Comparison of ENCODE assay signal across 19 cellular contexts in genomic region chr18:31878358-31878757, GRCh38.
DNase-seq lines count a peak whose midpoint lies in the region; ATAC-seq and TF ChIP-seq lines count a peak whose summit lies in the region.
"Had no signal": no experiment of that assay in that cellular context is flagged by ENCODE, and none has a peak within 500 bp of the region (broad histone marks: within the 10 kb centered on the region; RNA-seq: fewer than 3 reads in every experiment).

No MANE protein-coding gene starts in this region.

- no peak overlapping the region for H3K27ac ChIP-seq in breast epithelium
- H3K27ac ChIP-seq: GM23248 had no signal

- no peak for TF ChIP-seq POLR2A in breast epithelium (IDR thresholded peaks at IDR 0.05)

- peaks cover 30 to 36% of the 10 kb centered on the region in 2 donors for H3K36me3 Mint-ChIP-seq in activated T-cell treated with anti-CD3 and anti-CD28 coated beads, Interleukin-2, amount 50 U/mL, for 72 hours (ENCODE audit: insufficient read depth in 2 of 2)
- H3K36me3 Mint-ChIP-seq in activated T-cell treated with anti-CD3 and anti-CD28 coated beads, Interleukin-2, amount 50 U/mL, for 4 hours (ENCODE audit: insufficient read depth): peaks cover 66% of the 10 kb centered on the region
- peaks cover 59% of the 10 kb centered on the region for H3K36me3 Mint-ChIP-seq in WTC11
- peaks cover 45% of the 10 kb centered on the region for H3K36me3 Mint-ChIP-seq in endothelial cell (ENCODE audit: low read depth, unreplicated experiment)

- POLR2A ChIA-PET in WTC11 (lab: Charles Lee): interaction anchor here (0.6 kb wide), 1 partner anchor 73 kb away, joined by 3 read pairs; no protein-coding TSS in a partner anchor

- no peak overlapping the region for H3K4me3 ChIP-seq in breast epithelium
- H3K4me3 ChIP-seq: GM23248 had no signal

- no peaks in the 10 kb centered on the region for H3K4me1 Mint-ChIP-seq in activated T-cell treated with anti-CD3 and anti-CD28 coated beads, Interleukin-2, amount 50 U/mL, for 72 hours (ENCODE audit: low read depth)
- peaks cover 16% of the 10 kb centered on the region for H3K4me1 Mint-ChIP-seq in activated T-cell treated with anti-CD3 and anti-CD28 coated beads, Interleukin-2, amount 50 U/mL, for 4 hours (ENCODE audit: low read depth)
- no peaks in the 10 kb centered on the region for H3K4me1 Mint-ChIP-seq in WTC11
- peaks cover 3% of the 10 kb centered on the region for H3K4me1 Mint-ChIP-seq in endothelial cell (ENCODE audit: unreplicated experiment)
- H3K4me1 Mint-ChIP-seq: H9 had no signal

- intact Hi-C loops in breast epithelium (cut with DNase I; ENCODE audit: low total_unique reads): no loop called here

- no peak overlapping the region for H3K4me3 Mint-ChIP-seq in activated T-cell treated with anti-CD3 and anti-CD28 coated beads, Interleukin-2, amount 50 U/mL, for 72 hours
- H3K4me3 Mint-ChIP-seq in activated T-cell treated with anti-CD3 and anti-CD28 coated beads, Interleukin-2, amount 50 U/mL, for 4 hours: no peak overlapping the region
- H3K4me3 Mint-ChIP-seq in WTC11 (no peak overlapping the region), endothelial cell (ENCODE audit: unreplicated experiment) (no peak overlapping the region)
- H3K4me3 Mint-ChIP-seq: CD14-positive monocyte; CD8-positive, alpha-beta T cell; H9 had no signal

- DNase-seq in activated T-cell treated with anti-CD3 and anti-CD28 coated beads, Interleukin-2, amount 50 U/mL, for 72 hours: no peak
- no peak for DNase-seq in activated T-cell treated with anti-CD3 and anti-CD28 coated beads, Interleukin-2, amount 50 U/mL, for 4 hours
- DNase-seq in WTC11 (ENCODE audit: low spot score) (no peak), endothelial cell (ENCODE audit: low spot score) (no peak), D341Med (ENCODE audit: low spot score) (no peak), Ammon's horn (ENCODE audit: low spot score) (no peak), breast epithelium (ENCODE audit: low spot score in 2 of 2) (no peak)
- no peak for DNase-seq in activated CD4-positive, alpha-beta T cell treated with anti-CD3 and anti-CD28 coated beads, Interleukin-2, amount 50 U/mL, for 4 hours
- DNase-seq: 8988T; ACHN; BE2C; CD8-positive, alpha-beta T cell; COR-L47; DMS53; GF-D8; GM23248; H9; IMR-90 had no signal

- H3K9me3 ChIP-seq in breast epithelium: peaks cover 0 to 17% of the 10 kb centered on the region in 2 donors
- H3K9me3 ChIP-seq: BE2C had no signal

- peaks cover 3 to 6% of the 10 kb centered on the region in 2 donors for H3K9me3 Mint-ChIP-seq in activated T-cell treated with anti-CD3 and anti-CD28 coated beads, Interleukin-2, amount 50 U/mL, for 72 hours
- H3K9me3 Mint-ChIP-seq in activated T-cell treated with anti-CD3 and anti-CD28 coated beads, Interleukin-2, amount 50 U/mL, for 4 hours: peaks cover 15% of the 10 kb centered on the region
- peaks cover 4% of the 10 kb centered on the region for H3K9me3 Mint-ChIP-seq in WTC11
- no peaks in the 10 kb centered on the region for H3K9me3 Mint-ChIP-seq in endothelial cell (ENCODE audit: unreplicated experiment)

- no peaks in the 10 kb centered on the region for H3K4me1 ChIP-seq in breast epithelium
- H3K4me1 ChIP-seq: BE2C had no signal

- H3K36me3 ChIP-seq in breast epithelium: no peaks in the 10 kb centered on the region
- H3K36me3 ChIP-seq: BE2C had no signal

- no peak for ATAC-seq in activated T-cell treated with anti-CD3 and anti-CD28 coated beads, Interleukin-2, amount 50 U/mL, for 72 hours (replicated peaks in 1 of 2)
- no peak for ATAC-seq in activated T-cell treated with anti-CD3 and anti-CD28 coated beads, Interleukin-2, amount 50 U/mL, for 4 hours
- ATAC-seq in WTC11: no peak
- ATAC-seq: CD8-positive, alpha-beta T cell had no signal

- H3K27ac Mint-ChIP-seq in activated T-cell treated with anti-CD3 and anti-CD28 coated beads, Interleukin-2, amount 50 U/mL, for 72 hours: peak overlapping the region; percentile 71
- H3K27ac Mint-ChIP-seq in WTC11 (peak overlapping the region; percentile 29; the same call in 1 of the 2 replicates), endothelial cell (ENCODE audit: unreplicated experiment) (peak overlapping the region; percentile 27)

- no peaks in the 10 kb centered on the region for H3K27me3 ChIP-seq in breast epithelium
- H3K27me3 ChIP-seq: BE2C had no signal

- no peaks in the 10 kb centered on the region for H3K27me3 Mint-ChIP-seq in activated T-cell treated with anti-CD3 and anti-CD28 coated beads, Interleukin-2, amount 50 U/mL, for 72 hours (ENCODE audit: low read depth)
- no peaks in the 10 kb centered on the region for H3K27me3 Mint-ChIP-seq in activated T-cell treated with anti-CD3 and anti-CD28 coated beads, Interleukin-2, amount 50 U/mL, for 4 hours (ENCODE audit: low read depth)
- H3K27me3 Mint-ChIP-seq in WTC11 (ENCODE audit: low read depth): no peaks in the 10 kb centered on the region
- H3K27me3 Mint-ChIP-seq in endothelial cell (ENCODE audit: unreplicated experiment): no peaks in the 10 kb centered on the region

- CTCF ChIA-PET in WTC11 (lab: Charles Lee): no interaction called here

- TF ChIP-seq CTCF in WTC11 (IDR thresholded peaks at IDR 0.05) (no peak), endothelial cell (IDR thresholded peaks at IDR 0.05; ENCODE audit: unreplicated experiment) (no peak), breast epithelium (IDR thresholded peaks at IDR 0.05) (no peak)

TF ChIP-seq in WTC11, 78 proteins besides CTCF, POLR2A, EP300 and RAD21 (continues in another document):
- TF ChIP-seq, protein P1, sequence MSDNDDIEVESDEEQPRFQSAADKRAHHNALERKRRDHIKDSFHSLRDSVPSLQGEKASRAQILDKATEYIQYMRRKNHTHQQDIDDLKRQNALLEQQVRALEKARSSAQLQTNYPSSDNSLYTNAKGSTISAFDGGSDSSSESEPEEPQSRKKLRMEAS (CRISPR knock-in tag; IDR thresholded peaks at IDR 0.05): no peak
- no peak for TF ChIP-seq FOXP1 (CRISPR knock-in tag; IDR thresholded peaks at IDR 0.05; ENCODE audit: borderline replicate concordance)
- TF ChIP-seq, protein P2, sequence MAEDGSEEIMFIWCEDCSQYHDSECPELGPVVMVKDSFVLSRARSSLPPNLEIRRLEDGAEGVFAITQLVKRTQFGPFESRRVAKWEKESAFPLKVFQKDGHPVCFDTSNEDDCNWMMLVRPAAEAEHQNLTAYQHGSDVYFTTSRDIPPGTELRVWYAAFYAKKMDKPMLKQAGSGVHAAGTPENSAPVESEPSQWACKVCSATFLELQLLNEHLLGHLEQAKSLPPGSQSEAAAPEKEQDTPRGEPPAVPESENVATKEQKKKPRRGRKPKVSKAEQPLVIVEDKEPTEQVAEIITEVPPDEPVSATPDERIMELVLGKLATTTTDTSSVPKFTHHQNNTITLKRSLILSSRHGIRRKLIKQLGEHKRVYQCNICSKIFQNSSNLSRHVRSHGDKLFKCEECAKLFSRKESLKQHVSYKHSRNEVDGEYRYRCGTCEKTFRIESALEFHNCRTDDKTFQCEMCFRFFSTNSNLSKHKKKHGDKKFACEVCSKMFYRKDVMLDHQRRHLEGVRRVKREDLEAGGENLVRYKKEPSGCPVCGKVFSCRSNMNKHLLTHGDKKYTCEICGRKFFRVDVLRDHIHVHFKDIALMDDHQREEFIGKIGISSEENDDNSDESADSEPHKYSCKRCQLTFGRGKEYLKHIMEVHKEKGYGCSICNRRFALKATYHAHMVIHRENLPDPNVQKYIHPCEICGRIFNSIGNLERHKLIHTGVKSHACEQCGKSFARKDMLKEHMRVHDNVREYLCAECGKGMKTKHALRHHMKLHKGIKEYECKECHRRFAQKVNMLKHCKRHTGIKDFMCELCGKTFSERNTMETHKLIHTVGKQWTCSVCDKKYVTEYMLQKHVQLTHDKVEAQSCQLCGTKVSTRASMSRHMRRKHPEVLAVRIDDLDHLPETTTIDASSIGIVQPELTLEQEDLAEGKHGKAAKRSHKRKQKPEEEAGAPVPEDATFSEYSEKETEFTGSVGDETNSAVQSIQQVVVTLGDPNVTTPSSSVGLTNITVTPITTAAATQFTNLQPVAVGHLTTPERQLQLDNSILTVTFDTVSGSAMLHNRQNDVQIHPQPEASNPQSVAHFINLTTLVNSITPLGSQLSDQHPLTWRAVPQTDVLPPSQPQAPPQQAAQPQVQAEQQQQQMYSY (CRISPR knock-in tag; IDR thresholded peaks at IDR 0.05): no peak
- TF ChIP-seq, protein P3, sequence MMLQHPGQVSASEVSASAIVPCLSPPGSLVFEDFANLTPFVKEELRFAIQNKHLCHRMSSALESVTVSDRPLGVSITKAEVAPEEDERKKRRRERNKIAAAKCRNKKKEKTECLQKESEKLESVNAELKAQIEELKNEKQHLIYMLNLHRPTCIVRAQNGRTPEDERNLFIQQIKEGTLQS (CRISPR knock-in tag; conservative IDR thresholded peaks at IDR 0.05): no peak
- TF ChIP-seq E2F5 (CRISPR knock-in tag; IDR thresholded peaks at IDR 0.05): no peak
- TF ChIP-seq KAT7 (CRISPR knock-in tag; IDR thresholded peaks at IDR 0.05; ENCODE audit: borderline replicate concordance): no peak
- no peak for TF ChIP-seq ATF1 (CRISPR knock-in tag; IDR thresholded peaks at IDR 0.05)
- no peak for TF ChIP-seq ZNF219 (CRISPR knock-in tag; IDR thresholded peaks at IDR 0.05; ENCODE audit: borderline replicate concordance)
- TF ChIP-seq IRF1 (CRISPR knock-in tag; IDR thresholded peaks at IDR 0.05): no peak
- no peak for TF ChIP-seq GRHL2 (CRISPR knock-in tag; IDR thresholded peaks at IDR 0.05; ENCODE audit: insufficient replicate concordance, severe bottlenecking)
